ENCODE assay signal across 25 cellular contexts in genomic region chr1:38898653-38899230, GRCh38. TPM values are rescaled to one million over a fixed set of nuclear protein-coding genes. Genes with fewer than 3 reads are reported as not detected.
DNase-seq lines count a peak whose midpoint lies in the region; ATAC-seq, FAIRE-seq and TF ChIP-seq lines count a peak whose summit lies in the region.
"Had no signal": no experiment of that assay in that cellular context is flagged by ENCODE, and none has a peak within 500 bp of the region (broad histone marks: within the 10 kb centered on the region; RNA-seq: fewer than 3 reads in every experiment).

No MANE protein-coding gene starts in this region.

- no peaks in the 10 kb centered on the region for H3K27me3 ChIP-seq in RWPE2 (ENCODE audit: insufficient read depth, poor library complexity, severe bottlenecking)
- H3K27me3 ChIP-seq: heart left ventricle, Peyer's patch, SJSA1, suprapubic skin had no signal

- no peak overlapping the region for H3K4me3 ChIP-seq in RWPE2 (ENCODE audit: severe bottlenecking)
- H3K4me3 ChIP-seq: heart left ventricle, Peyer's patch, SJSA1, suprapubic skin had no signal

- H3K36me3 ChIP-seq in RWPE2 (ENCODE audit: low read depth), result no peaks in the 10 kb centered on the region
- H3K36me3 ChIP-seq: heart left ventricle, Peyer's patch, SJSA1 had no signal

- DNase-seq in AG08395 (ENCODE audit: low spot score), result peak; percentile 32
- DNase-seq in H54 (ENCODE audit: insufficient read length, low spot score), result peak; percentile 71
- DNase-seq in RWPE2 (ENCODE audit: low spot score), result no peak
- DNase-seq in iris pigment epithelial cell (ENCODE audit: low read depth), result peak; percentile 15
- no peak for DNase-seq in DMS 273 (lab: John Stamatoyannopoulos, UW; ENCODE audit: unreplicated experiment)
- no peak for DNase-seq in H4 (ENCODE audit: low spot score)
- DNase-seq: activated naive CD4-positive, alpha-beta T cell treated with anti-CD3 and anti-CD28 coated beads, Interleukin-2, amount 50 U/mL, for 16 hours; caudate nucleus; KBM-7; mesendoderm; NCI-H146; NCI-H2171 treated with DMSO at 0.1 percent for 48 hours; NCI-H524 treated with DMSO at 0.1 percent for 48 hours; occipital lobe; Peyer's patch had no signal

- H3K9me3 ChIP-seq in RWPE2 (ENCODE audit: severe bottlenecking), result no peaks in the 10 kb centered on the region
- H3K9me3 ChIP-seq: heart left ventricle, Peyer's patch, SJSA1, suprapubic skin had no signal

- TF ChIP-seq POLR2A in H54 (IDR thresholded peaks at IDR 0.05; ENCODE audit: low read depth, low read length), result no peak

- H3K27ac ChIP-seq in RWPE2 (ENCODE audit: poor library complexity, severe bottlenecking), result peak overlapping the region; percentile 10
- H3K27ac ChIP-seq: C4-2B, Peyer's patch, SJSA1, suprapubic skin had no signal

- FAIRE-seq in H54 (lab: Jason Lieb, UNC), result peak; percentile 82
- FAIRE-seq: endometrium, urothelium cell line had no signal

- no peak for TF ChIP-seq CTCF in RWPE2 (IDR thresholded peaks at IDR 0.05; ENCODE audit: poor library complexity, severe bottlenecking)

- peak; percentile 97 for ATAC-seq in RWPE2 (ENCODE audit: low read depth)
- no peak for ATAC-seq in HG02938 (IDR thresholded peaks at IDR 0.05; ENCODE audit: unreplicated experiment)
- ATAC-seq: left lobe of liver had no signal

- H3K4me1 ChIP-seq in RWPE2 (ENCODE audit: insufficient read depth, poor library complexity, severe bottlenecking), result peaks cover 7% of the 10 kb centered on the region
- H3K4me1 ChIP-seq: Peyer's patch, SJSA1, suprapubic skin had no signal

RNA-seq across cellular contexts. Expression of gene GJA9, which starts 17.4 kb away (rescaled TPM):
- not detected in 2 replicates for total RNA-seq in H4 (2014; rRNA removed; shearing (Covaris generic))
- total RNA-seq: activated T-helper 1 cell treated with anti-CD3 and anti-CD28 coated beads, Interleukin-12 subunit alpha, Interleukin-12 subunit beta, Interleukin-2, Interleukin-4 antibody, amounts not matched to agents 30 ng/mL and 10 ng/mL and 1 ng/mL, durations not matched to agents 14 hours and 24 hours and 36 hours; heart left ventricle; left lobe of liver; occipital lobe; Peyer's patch; SJSA1; T-helper 1 cell treated with Interleukin-12 subunit alpha and Interleukin-12 subunit beta and Interleukin-4 antibody, amounts not matched to agents 30 ng/mL and 1 ng/mL, for 36 hours had no signal

RNA-seq across cellular contexts. Expression of gene MYCBP, which starts 25.6 kb away (rescaled TPM):
- total RNA-seq in H4 (2014; rRNA removed; shearing (Covaris generic)), result 40.4 and 53.0 TPM in 2 replicates

RNA-seq across cellular contexts. Expression of gene RRAGC, which starts 39.2 kb away (rescaled TPM):
- total RNA-seq in H4 (2014; rRNA removed; shearing (Covaris generic)), result 13.0 and 17.3 TPM in 2 replicates

RNA-seq across cellular contexts. Expression of gene RHBDL2, which starts 42.9 kb away (rescaled TPM):
- total RNA-seq in H4 (2014; rRNA removed; shearing (Covaris generic)), result not detected in 2 replicates
- total RNA-seq: activated T-helper 1 cell treated with anti-CD3 and anti-CD28 coated beads, Interleukin-12 subunit alpha, Interleukin-12 subunit beta, Interleukin-2, Interleukin-4 antibody, amounts not matched to agents 30 ng/mL and 10 ng/mL and 1 ng/mL, durations not matched to agents 14 hours and 24 hours and 36 hours; left lobe of liver; occipital lobe; T-helper 1 cell treated with Interleukin-12 subunit alpha and Interleukin-12 subunit beta and Interleukin-4 antibody, amounts not matched to agents 30 ng/mL and 1 ng/mL, for 36 hours had no signal

Comparison
In these comparisons a context has a peak if more than half of its experiments do, and no peak if none do; other contexts are left out.
1. DNase-seq: peak in AG08395 (single experiment), H54 (single experiment) and iris pigment epithelial cell (single experiment); none in RWPE2 (single experiment), DMS 273 (single experiment) and H4 (single experiment).